ENCODE assay signal across 8 cellular contexts in the genomic region with DNA sequence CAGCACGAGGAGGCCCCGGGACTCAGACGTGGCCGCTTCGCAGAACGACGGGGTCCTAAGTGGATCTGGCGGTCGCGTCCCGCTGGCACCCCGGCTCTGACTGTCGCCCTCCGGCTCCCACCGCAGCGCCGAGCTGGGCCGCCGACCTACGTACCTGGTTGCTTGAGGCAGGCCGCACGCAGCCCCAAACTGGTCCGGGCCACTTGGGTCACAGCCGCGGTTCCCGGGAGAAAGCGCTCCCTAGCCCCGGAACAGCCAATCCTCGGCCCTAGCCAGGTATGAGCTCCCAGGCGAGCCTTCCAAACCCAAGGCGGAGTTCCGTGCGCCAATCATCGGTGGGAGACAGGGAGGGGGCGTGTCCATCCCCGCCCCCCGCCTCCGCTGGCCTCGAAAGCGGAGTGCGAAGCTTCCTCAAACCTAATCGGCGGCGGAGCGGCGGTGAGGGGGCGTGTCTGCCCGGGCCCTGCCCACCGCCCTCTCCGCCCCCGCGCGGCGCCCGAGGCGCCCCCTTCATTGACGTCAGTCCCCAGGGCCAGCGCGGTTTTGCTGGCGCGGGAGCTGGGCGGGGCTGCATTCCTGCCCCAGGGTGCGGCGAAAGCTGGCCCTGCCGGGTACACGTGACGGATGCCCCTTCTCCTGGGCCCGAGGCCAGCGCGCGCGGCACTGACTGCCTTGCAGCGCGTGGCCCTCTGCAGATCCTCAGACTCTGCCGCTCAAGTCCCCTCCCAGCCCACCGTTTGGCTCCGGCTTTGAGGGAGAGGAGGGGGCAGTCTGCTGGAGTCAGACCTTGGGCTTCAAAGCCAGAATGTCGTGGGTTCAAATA. TPM values are rescaled to one million over a fixed set of nuclear protein-coding genes. Genes with fewer than 3 reads are reported as not detected.
DNase-seq lines count a peak whose midpoint lies in the region; TF ChIP-seq lines count a peak whose summit lies in the region.

A gene with protein sequence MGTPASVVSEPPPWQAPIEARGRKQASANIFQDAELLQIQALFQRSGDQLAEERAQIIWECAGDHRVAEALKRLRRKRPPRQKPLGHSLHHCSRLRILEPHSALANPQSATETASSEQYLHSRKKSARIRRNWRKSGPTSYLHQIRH (minus strand): TSS at position 280 of the 823 bp plus-strand sequence. CDS start 7,336 bp downstream, outside the sequence.

- H3K9me3 ChIP-seq in ES-I3 (ENCODE audit: control insufficient read depth, insufficient read depth, low read length) (no peaks in the 10 kb centered on the region), H9 (ENCODE audit: control insufficient read depth, low read depth, low read length) (no peaks in the 10 kb centered on the region)

- H3K9ac ChIP-seq in ES-I3 (ENCODE audit: low read depth, low read length) (peak within 1 kb of the TSS; percentile 76), H9 (ENCODE audit: extremely low read depth, insufficient read length, low read length) (peak within 1 kb of the TSS; percentile 55)

- H3K23ac ChIP-seq in H9 (ENCODE audit: insufficient read length, low read depth, low read length), result no peak within 1 kb of the TSS

- H3K27ac ChIP-seq in H9 (ENCODE audit: insufficient read length, low read depth, low read length), result no peak within 1 kb of the TSS

- no peaks in the 10 kb centered on the region; the same call in 1 of the 2 replicates for H3K27me3 ChIP-seq in H9 (ENCODE audit: insufficient read depth, low read length)

- peak; percentile 55 for TF ChIP-seq POLR2A in Raji (IDR thresholded peaks at IDR 0.05; ENCODE audit: insufficient read depth, low read depth, low read length)

- H3K4me1 ChIP-seq in ES-I3 (ENCODE audit: insufficient read depth, low read length), result peaks cover 9% of the 10 kb centered on the region
- peaks cover 4% of the 10 kb centered on the region; the same call in 1 of the 2 replicates for H3K4me1 ChIP-seq in H9 (ENCODE audit: insufficient read depth, low read length)

- peak within 1 kb of the TSS; percentile 75 for H3K18ac ChIP-seq in H9 (ENCODE audit: insufficient read length, low read depth, low read length)

- H4K5ac ChIP-seq in H9 (ENCODE audit: insufficient read length, low read depth, low read length), result no peak within 1 kb of the TSS

- no peak within 1 kb of the TSS for H2AK5ac ChIP-seq in H9 (ENCODE audit: insufficient read length, low read length)

- H3K27ac Mint-ChIP-seq in H9 (peak within 1 kb of the TSS; percentile 22 to 93 (median 81)), nephron progenitor cell (peak within 1 kb of the TSS; percentile 33)
- peak within 1 kb of the TSS; percentile 67 for H3K27ac Mint-ChIP-seq in stimulated activated naive CD8-positive, alpha-beta T cell treated with anti-CD3 and anti-CD28 coated beads, Interleukin-15, Interleukin-2, amounts not matched to agents 100 ng/mL and 50 ng/mL, for 24 hours

- H3K9me3 Mint-ChIP-seq in H9, result no peaks in the 10 kb centered on the region
- H3K9me3 Mint-ChIP-seq in nephron progenitor cell, result no peaks in the 10 kb centered on the region
- no peaks in the 10 kb centered on the region for H3K9me3 Mint-ChIP-seq in stimulated activated naive CD8-positive, alpha-beta T cell treated with anti-CD3 and anti-CD28 coated beads, Interleukin-15, Interleukin-2, amounts not matched to agents 100 ng/mL and 50 ng/mL, for 24 hours

- no peak within 1 kb of the TSS for H2BK20ac ChIP-seq in H9 (ENCODE audit: low read depth, low read length, poor library complexity, severe bottlenecking)

- no peak within 1 kb of the TSS for H2BK5ac ChIP-seq in H9 (ENCODE audit: insufficient read length, low read length)

- H2BK12ac ChIP-seq in H9 (ENCODE audit: insufficient read length, low read depth, low read length), result no peak within 1 kb of the TSS

- no peak within 1 kb of the TSS for H3K4ac ChIP-seq in H9 (ENCODE audit: low read depth, low read length)

- H3K4me1 Mint-ChIP-seq in H9, result peaks cover 27% of the 10 kb centered on the region in 2 experiments
- peaks cover 41% of the 10 kb centered on the region for H3K4me1 Mint-ChIP-seq in nephron progenitor cell
- peaks cover 17% of the 10 kb centered on the region for H3K4me1 Mint-ChIP-seq in stimulated activated naive CD8-positive, alpha-beta T cell treated with anti-CD3 and anti-CD28 coated beads, Interleukin-15, Interleukin-2, amounts not matched to agents 100 ng/mL and 50 ng/mL, for 24 hours (ENCODE audit: low read depth)

- no peak within 1 kb of the TSS for H4K91ac ChIP-seq in H9 (ENCODE audit: insufficient read length, low read depth, low read length)

- H2BK15ac ChIP-seq in H9 (ENCODE audit: low read depth, low read length), result no peak within 1 kb of the TSS

- peak within 1 kb of the TSS; percentile 75 for H3K4me2 ChIP-seq in H9 (ENCODE audit: insufficient read depth, insufficient read length, low read length)

- H3K36me3 ChIP-seq in ES-I3 (ENCODE audit: insufficient read depth, low read length), result no peaks in the 10 kb centered on the region

- H2AFZ ChIP-seq in H9 (ENCODE audit: low read length), result no peak within 1 kb of the TSS

- H3K36me3 Mint-ChIP-seq in H9 (ENCODE audit: insufficient read depth in 1 of 3, low read depth in 3 of 3) (no peaks in the 10 kb centered on the region; a peak in 2 of 7 replicates), nephron progenitor cell (ENCODE audit: low read depth) (no peaks in the 10 kb centered on the region)
- no peaks in the 10 kb centered on the region for H3K36me3 Mint-ChIP-seq in stimulated activated naive CD8-positive, alpha-beta T cell treated with anti-CD3 and anti-CD28 coated beads, Interleukin-15, Interleukin-2, amounts not matched to agents 100 ng/mL and 50 ng/mL, for 24 hours (ENCODE audit: low read depth)

- no CpG with 5 or more reads among the region's 78 CpGs for WGBS in H9 (ENCODE audit: extremely low coverage, insufficient read length, low lambda C conversion rate)

- DNase-seq in H9 (peak; percentile 99), M059J (ENCODE audit: low read depth) (peak; percentile 97), fibroblast of the conjunctiva (ENCODE audit: low read depth) (peak; percentile 96), nephron progenitor cell (peak; percentile 98)
- peak; percentile 98 for DNase-seq in activated effector memory CD4-positive, alpha-beta T cell treated with anti-CD3 and anti-CD28 coated beads, Interleukin-2, amount 50 U/mL, for 16 hours

- H3K23me2 ChIP-seq in H9 (ENCODE audit: insufficient read length, low read depth, low read length, poor library complexity, severe bottlenecking), result peaks cover 10% of the 10 kb centered on the region

- H4K20me1 ChIP-seq in H9 (ENCODE audit: control insufficient read depth, insufficient read depth, insufficient read length), result no peaks in the 10 kb centered on the region

- no peak within 1 kb of the TSS for H2BK120ac ChIP-seq in H9 (ENCODE audit: low read depth, low read length, poor library complexity, severe bottlenecking)

- H3K14ac ChIP-seq in H9 (ENCODE audit: insufficient read depth, low read length), result peak within 1 kb of the TSS; percentile 77; the same call in 1 of the 2 replicates

- no peak for TF ChIP-seq CTCF in H9 (conservative IDR thresholded peaks at IDR 0.05)
- TF ChIP-seq CTCF in nephron progenitor cell (IDR thresholded peaks at IDR 0.05), result no peak

- no peaks in the 10 kb centered on the region for H3K79me1 ChIP-seq in H9 (ENCODE audit: insufficient read depth, low read depth, low read length, poor library complexity, severe bottlenecking)

- no peaks in the 10 kb centered on the region for H3K79me2 ChIP-seq in H9 (ENCODE audit: insufficient read depth, low read length)

- H4K8ac ChIP-seq in H9 (replicated peaks; ENCODE audit: insufficient read length, low read depth, low read length), result no peak within 1 kb of the TSS

- H3K4me3 Mint-ChIP-seq in H9 (peak within 1 kb of the TSS; percentile 82 to 93), nephron progenitor cell (peak within 1 kb of the TSS; percentile 86)
- peak within 1 kb of the TSS; percentile 81 for H3K4me3 Mint-ChIP-seq in stimulated activated naive CD8-positive, alpha-beta T cell treated with anti-CD3 and anti-CD28 coated beads, Interleukin-15, Interleukin-2, amounts not matched to agents 100 ng/mL and 50 ng/mL, for 24 hours

- no peak within 1 kb of the TSS for H3T11ph ChIP-seq in H9 (ENCODE audit: low read length)

- H3K56ac ChIP-seq in H9 (ENCODE audit: insufficient read length, low read depth, low read length), result no peak within 1 kb of the TSS

- H3K27me3 Mint-ChIP-seq in H9 (ENCODE audit: low read depth), result peaks cover 12% of the 10 kb centered on the region
- H3K27me3 Mint-ChIP-seq in nephron progenitor cell (ENCODE audit: low read depth, poor library complexity), result peaks cover 10% of the 10 kb centered on the region
- no peaks in the 10 kb centered on the region for H3K27me3 Mint-ChIP-seq in stimulated activated naive CD8-positive, alpha-beta T cell treated with anti-CD3 and anti-CD28 coated beads, Interleukin-15, Interleukin-2, amounts not matched to agents 100 ng/mL and 50 ng/mL, for 24 hours

RNA-seq across cellular contexts. Expression of the gene that starts here (rescaled TPM):
- 6.5 and 6.9 TPM in 2 replicates for total RNA-seq in H9 (2021)
- 13.3 and 20.6 TPM in 2 replicates for total RNA-seq in M059J (2014; rRNA removed; shearing (Covaris generic))
